Comparison of ENCODE assay signal across 8 cellular contexts in genomic region chr6:55276745-55277627, GRCh38. TPM values are rescaled to one million over a fixed set of nuclear protein-coding genes. Genes with fewer than 3 reads are reported as not detected.
DNase-seq lines count a peak whose midpoint lies in the region; ATAC-seq, FAIRE-seq and TF ChIP-seq lines count a peak whose summit lies in the region.

No MANE protein-coding gene starts in this region.

- H3K79me2 ChIP-seq in GM12878 (ENCODE audit: control insufficient read depth, insufficient read depth, low read length) = no peaks in the 10 kb centered on the region

- no peaks in the 10 kb centered on the region for H3K27me3 Mint-ChIP-seq in activated CD4-positive, alpha-beta T cell treated with anti-CD3 and anti-CD28 coated beads, Interleukin-2, amount 10 ng/mL, durations not matched to agents 7 days and 5 days
- H3K27me3 Mint-ChIP-seq in natural killer cell (ENCODE audit: low read depth in 2 of 2) = no peaks in the 10 kb centered on the region

- H3K9me3 Mint-ChIP-seq in activated CD4-positive, alpha-beta T cell treated with anti-CD3 and anti-CD28 coated beads, Interleukin-2, amount 10 ng/mL, durations not matched to agents 7 days and 5 days = no peaks in the 10 kb centered on the region
- H3K9me3 Mint-ChIP-seq in natural killer cell = peaks cover 0 to 3% of the 10 kb centered on the region in 2 donors

- H3K27me3 ChIP-seq in GM12878 (replicated peaks in 1 of 2; ENCODE audit: control insufficient read depth in 2 of 2, insufficient read depth in 2 of 2, low read length in 1 of 2) (no peaks in the 10 kb centered on the region), tibial nerve (no peaks in the 10 kb centered on the region)

- H3K36me3 Mint-ChIP-seq in activated CD4-positive, alpha-beta T cell treated with anti-CD3 and anti-CD28 coated beads, Interleukin-2, amount 10 ng/mL, durations not matched to agents 7 days and 5 days (ENCODE audit: low read depth) = no peaks in the 10 kb centered on the region
- no peaks in the 10 kb centered on the region for H3K36me3 Mint-ChIP-seq in natural killer cell

- H3K4me3 ChIP-seq in GM12878 (no peak overlapping the region), tibial nerve (no peak overlapping the region)

- CTCF ChIA-PET in activated CD4-positive, alpha-beta T cell treated with anti-CD3 and anti-CD28 coated beads, Interleukin-2, amount 10 ng/mL, durations not matched to agents 7 days and 5 days (lab: Charles Lee) = no interaction called here
- CTCF ChIA-PET in GM12878 (lab: Yijun Ruan, JAX) = interaction anchor here (0.6 to 1.9 kb wide), 30 partner anchors 8 to 1339 kb away, joined by 3 to 19 read pairs (median 4); no protein-coding TSS in a partner anchor

- H3K36me3 ChIP-seq in GM12878 (ENCODE audit: control insufficient read depth in 2 of 2, insufficient read depth in 2 of 2, low read length in 1 of 2) = no peaks in the 10 kb centered on the region
- H3K36me3 ChIP-seq in tibial nerve = no peaks in the 10 kb centered on the region

- FAIRE-seq in GM12878 (lab: Jason Lieb, UNC) = peak; percentile 27

- RAD21 ChIA-PET in GM12878 (lab: Charles Lee; ENCODE audit: unreplicated experiment) = interaction anchor here (0.5 to 1.4 kb wide), 6 partner anchors 9 to 1016 kb away, joined by 3 to 7 read pairs (median 3); no protein-coding TSS in a partner anchor

- in situ Hi-C loops in GM12878 (cut with MboI) = loop anchor here (25.0 kb wide), 1 partner anchor 610 kb away; the partner anchor contains the start of gene BMP5

- no peak for TF ChIP-seq POLR2A in GM12878 (IDR thresholded peaks at IDR 0.05; ENCODE audit: low read depth, low read length)
- no peak for TF ChIP-seq POLR2A in tibial nerve (IDR thresholded peaks at IDR 0.05)

- H3K9me3 ChIP-seq in GM12878 (replicated peaks; ENCODE audit: control insufficient read depth, insufficient read depth, low read length) (no peaks in the 10 kb centered on the region), tibial nerve (no peaks in the 10 kb centered on the region)

- no peak overlapping the region for H3K9ac ChIP-seq in GM12878 (ENCODE audit: control insufficient read depth, insufficient read depth, low read length)

- WGBS in GM12878 (ENCODE audit: insufficient coverage, insufficient replicate concordance, low lambda C conversion rate, missing lambda C conversion rate) = 3% methylated on average over 15 of the region's 15 CpGs
- 25 to 34% methylated on average over 15 of the region's 15 CpGs for WGBS in tibial nerve, 2 donors

- ATAC-seq in HG03280 (IDR thresholded peaks at IDR 0.05; ENCODE audit: unreplicated experiment) (peak; percentile 69), GM12878 (peak; percentile 64), natural killer cell (no peak)

- no peak overlapping the region for H3K27ac Mint-ChIP-seq in activated CD4-positive, alpha-beta T cell treated with anti-CD3 and anti-CD28 coated beads, Interleukin-2, amount 10 ng/mL, durations not matched to agents 7 days and 5 days
- H3K27ac Mint-ChIP-seq in natural killer cell = no peak overlapping the region

- TF ChIP-seq CTCF in GM12878 (IDR thresholded peaks at IDR 0.05 in 2 of 3, conservative IDR thresholded peaks at IDR 0.05 in 1 of 3; ENCODE audit: control insufficient read depth in 2 of 3, extremely low read depth in 1 of 3, insufficient read depth in 1 of 3, low read depth in 3 of 3, low read length in 3 of 3) (peak; percentile 51 to 61 (median 56); a peak in 5 of 6 replicates), tibial nerve (IDR thresholded peaks at IDR 0.05) (peak; percentile 34 to 64 (median 43)), natural killer cell (IDR thresholded peaks at IDR 0.05) (no peak)

- peak; percentile 66 for TF ChIP-seq RAD21 in GM12878 (IDR thresholded peaks at IDR 0.05; ENCODE audit: insufficient read depth, low read depth, low read length)

- H4K20me1 ChIP-seq in GM12878 (ENCODE audit: control insufficient read depth, insufficient read depth) = no peaks in the 10 kb centered on the region

- H3K4me2 ChIP-seq in GM12878 (ENCODE audit: control insufficient read depth, insufficient read depth) = no peak overlapping the region

- no peak overlapping the region for H2AFZ ChIP-seq in GM12878 (ENCODE audit: control insufficient read depth, low read depth, low read length)

- H3K4me1 Mint-ChIP-seq in activated CD4-positive, alpha-beta T cell treated with anti-CD3 and anti-CD28 coated beads, Interleukin-2, amount 10 ng/mL, durations not matched to agents 7 days and 5 days = no peaks in the 10 kb centered on the region
- H3K4me1 Mint-ChIP-seq in natural killer cell = no peaks in the 10 kb centered on the region

- POLR2A ChIA-PET in activated CD4-positive, alpha-beta T cell treated with anti-CD3 and anti-CD28 coated beads, Interleukin-2, amount 10 ng/mL, durations not matched to agents 7 days and 5 days (lab: Charles Lee) = no interaction called here
- POLR2A ChIA-PET in GM12878 (lab: Charles Lee) = no interaction called here

- SMC1A ChIA-PET in GM12878 (lab: Charles Lee; ENCODE audit: uncharacterized antibody, unreplicated experiment) = interaction anchor here (0.7 to 1.5 kb wide), 8 partner anchors 10 to 1016 kb away, joined by 3 to 6 read pairs (median 3); no protein-coding TSS in a partner anchor

- TF ChIP-seq EP300 in GM12878 (IDR thresholded peaks at IDR 0.05; ENCODE audit: borderline replicate concordance in 1 of 2, control insufficient read depth in 1 of 2, low read depth in 2 of 2, low read length in 2 of 2) = no peak
- no peak for TF ChIP-seq EP300 in tibial nerve (IDR thresholded peaks at IDR 0.05)

- DNase-seq in activated CD4-positive, alpha-beta T cell treated with anti-CD3 and anti-CD28 coated beads, Interleukin-2, amount 10 ng/mL, durations not matched to agents 7 days and 5 days = peak; percentile 28
- no peak for DNase-seq in activated CD4-positive, alpha-beta T cell treated with anti-CD3 and anti-CD28 coated beads, Interleukin-2, amount 50 U/mL, for 4 hours
- DNase-seq in NCI-H510A treated with DMSO at 0.1 percent for 48 hours (lab: John Stamatoyannopoulos, UW) (peak; percentile 92), GM12878 (ENCODE audit: low read depth, low spot score) (no peak), iris pigment epithelial cell (ENCODE audit: low read depth) (peak; percentile 73), tibial nerve (ENCODE audit: low spot score in 2 of 2) (peak in 1 of 2 donors; percentile 7), natural killer cell (no peak)

- no TSS peak for BruUV-seq in GM12878 (replicated peaks; lab: Mats Ljungman, UMichigan)

- H3K27ac ChIP-seq in GM12878 (ENCODE audit: control insufficient read depth, insufficient read depth) (no peak overlapping the region), tibial nerve (no peak overlapping the region)

- H3K4me1 ChIP-seq in GM12878 (ENCODE audit: control insufficient read depth, insufficient read depth, low read length) (no peaks in the 10 kb centered on the region), tibial nerve (peaks cover 0 to 11% (median 0%) of the 10 kb centered on the region in 4 donors)

- intact Hi-C loops in GM12878 (cut with micrococcal nuclease; ENCODE audit: unreplicated experiment) = loop anchor here (5.0 to 10.0 kb wide), 3 partner anchors 258 to 1018 kb away; no protein-coding TSS in a partner anchor
- intact Hi-C loops in natural killer cell (cut with micrococcal nuclease) = no loop called here

- H3K4me3 Mint-ChIP-seq in activated CD4-positive, alpha-beta T cell treated with anti-CD3 and anti-CD28 coated beads, Interleukin-2, amount 10 ng/mL, durations not matched to agents 7 days and 5 days = no peak overlapping the region
- no peak overlapping the region for H3K4me3 Mint-ChIP-seq in natural killer cell

TF ChIP-seq in GM12878, 131 proteins besides CTCF, POLR2A, EP300 and RAD21:
- TF ChIP-seq JUND (IDR thresholded peaks at IDR 0.05; ENCODE audit: low read depth, low read length) (no peak), ZNF622 (IDR thresholded peaks at IDR 0.05) (no peak), SREBF1 (IDR thresholded peaks at IDR 0.05; ENCODE audit: low read length) (no peak), KLF5 (IDR thresholded peaks at IDR 0.05; ENCODE audit: partially characterized antibody) (no peak), NFXL1 (IDR thresholded peaks at IDR 0.05; ENCODE audit: borderline replicate concordance) (no peak), ATF3 (IDR thresholded peaks at IDR 0.05; ENCODE audit: borderline replicate concordance, extremely low read depth, low read depth, low read length) (no peak), SMC3 (IDR thresholded peaks at IDR 0.05; ENCODE audit: borderline replicate concordance, low read length) (peak; percentile 34; the same call in 1 of the 2 replicates), NFYA (IDR thresholded peaks at IDR 0.05; ENCODE audit: borderline replicate concordance, low read depth, low read length) (no peak), HDAC2 (IDR thresholded peaks at IDR 0.05) (no peak)

RNA-seq across cellular contexts. Expression of gene GFRAL, which starts 50.3 kb away (rescaled TPM):
- not detected for total RNA-seq in activated CD4-positive, alpha-beta T cell treated with anti-CD3 and anti-CD28 coated beads, Interleukin-2, amount 10 ng/mL, durations not matched to agents 7 days and 5 days
- not detected in 2 replicates for total RNA-seq in GM12878 (2013; cell fraction: nucleolus; rRNA removed)
- total RNA-seq in GM12878 (2014; rRNA removed) (not detected in 2 replicates), GM12878 (2014; rRNA removed; fragmentation: Illumina TruSeq; extraction: Trizol) (not detected in 2 replicates), GM12878 (2021) (not detected in 2 replicates), tibial nerve (not detected), natural killer cell (not detected)
- not detected for polyA plus RNA-seq in GM12878 (2011; ENCODE audit: low read depth)
- polyA plus RNA-seq in GM12878 (2011; rRNA removed) (not detected in 2 replicates), GM12878 (2014; fragmentation: Illumina TruSeq; extraction: Trizol) (not detected in 2 replicates), GM12878 (2014; fragmentation: Nextera tagmentation; extraction: Ambion mirVana) (not detected), GM12878 (2014; rRNA removed) (not detected in 2 replicates), GM12878 (2016; fragmentation: Nextera tagmentation; extraction: Ambion mirVana) (not detected)
- not detected in 2 replicates for polyA plus RNA-seq in GM12878 (2011; cell fraction: cytosol; rRNA removed)
- not detected in 2 replicates for polyA plus RNA-seq in GM12878 (2011; cell fraction: nucleus; rRNA removed)
- not detected in 2 replicates for polyA plus RNA-seq in GM12878 (2012)
- polyA minus RNA-seq in GM12878 (2011; rRNA and poly(A)+ RNA removed) = not detected in 2 replicates
- polyA minus RNA-seq in GM12878 (2011; cell fraction: cytosol; rRNA and poly(A)+ RNA removed) = not detected in 2 replicates
- polyA minus RNA-seq in GM12878 (2011; cell fraction: nucleus; rRNA and poly(A)+ RNA removed) = not detected in 2 replicates

Comparison
In these comparisons a context has a peak if more than half of its experiments do, and no peak if none do; other contexts are left out.
1. DNase-seq: peak in activated CD4-positive, alpha-beta T cell treated with anti-CD3 and anti-CD28 coated beads, Interleukin-2, amount 10 ng/mL, durations not matched to agents 7 days and 5 days (single experiment), NCI-H510A treated with DMSO at 0.1 percent for 48 hours (single experiment) and iris pigment epithelial cell (single experiment); none in activated CD4-positive, alpha-beta T cell treated with anti-CD3 and anti-CD28 coated beads, Interleukin-2, amount 50 U/mL, for 4 hours (0 of 2), GM12878 (single experiment) and natural killer cell (single experiment).
2. ATAC-seq: peak in HG03280 (single experiment) and GM12878 (single experiment); none in natural killer cell (0 of 3).